ENCODE assay signal across 15 cellular contexts in the genomic region with DNA sequence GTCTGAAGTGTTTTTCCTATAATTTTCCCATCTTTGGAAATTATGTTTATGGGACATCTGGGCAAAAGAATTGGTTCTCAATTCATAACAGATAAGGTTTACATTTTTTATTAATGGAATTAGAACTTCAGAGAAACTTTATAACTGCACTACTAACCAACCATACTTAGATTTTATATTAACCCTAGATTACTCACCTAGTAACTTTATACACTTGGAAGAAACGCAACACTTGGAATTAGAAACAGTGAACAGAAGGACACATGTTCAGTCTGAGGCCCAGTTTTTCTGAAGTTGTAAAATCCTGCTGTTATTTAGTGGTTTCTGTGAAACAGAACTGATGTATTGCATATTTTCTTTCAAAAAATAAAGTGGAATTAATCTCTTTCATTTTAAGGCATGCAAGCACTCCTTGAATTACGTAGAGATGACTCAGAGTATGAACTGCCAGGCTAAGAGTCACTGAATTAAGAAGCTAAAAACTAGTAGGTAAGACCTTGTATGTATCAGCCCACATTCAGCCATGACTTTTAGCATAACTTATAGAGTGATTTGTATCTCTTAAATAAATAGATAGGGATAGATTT.
DNase-seq lines count a peak whose midpoint lies in the region; ATAC-seq, FAIRE-seq and TF ChIP-seq lines count a peak whose summit lies in the region.
"Had no signal": no experiment of that assay in that cellular context is flagged by ENCODE, and none has a peak within 500 bp of the region (broad histone marks: within the 10 kb centered on the region; RNA-seq: fewer than 3 reads in every experiment).

No MANE protein-coding gene starts in this region.

- H3K27ac ChIP-seq in A549 (no peak overlapping the region), foreskin keratinocyte (no peak overlapping the region), uterus (no peak overlapping the region)
- H3K27ac ChIP-seq: body of pancreas, testis had no signal

- DNase-seq in A549 (ENCODE audit: low read depth in 1 of 2, low spot score in 1 of 2) (peak in 1 of 2 experiments; percentile 17), H54 (ENCODE audit: insufficient read length, low spot score) (peak; percentile 58), amniotic epithelial cell (ENCODE audit: low read depth) (peak; percentile 73), foreskin keratinocyte (peak; percentile 57 to 78), SKM-1 (lab: John Stamatoyannopoulos, UW; ENCODE audit: unreplicated experiment) (no peak), sciatic nerve (ENCODE audit: low spot score) (no peak), uterus (no peak)
- DNase-seq: activated CD4-positive, alpha-beta memory T cell treated with anti-CD3 and anti-CD28 coated beads, Interleukin-2, amount 10 ng/mL, durations not matched to agents 7 days and 5 days; body of pancreas; KG1; NCI-H1436 treated with DMSO at 0.1 percent for 48 hours; NCI-H524 treated with DMSO at 0.1 percent for 48 hours; testis had no signal

- no peak for TF ChIP-seq POLR2A in A549 (IDR thresholded peaks at IDR 0.05; ENCODE audit: low read length)
- TF ChIP-seq POLR2A in H54 (IDR thresholded peaks at IDR 0.05; ENCODE audit: low read depth, low read length), result no peak
- no peak for TF ChIP-seq POLR2A in uterus (IDR thresholded peaks at IDR 0.05)

- FAIRE-seq in A549 (lab: Jason Lieb, UNC), result peak; percentile 79
- peak; percentile 70 for FAIRE-seq in H54 (lab: Jason Lieb, UNC)
- FAIRE-seq: GM12878 had no signal

- peak overlapping the region; percentile 41 for H3K4me2 ChIP-seq in A549

- POLR2A ChIA-PET in A549 (lab: Yijun Ruan, JAX), result no interaction called here

- intact Hi-C loops in sciatic nerve (cut with DNase I), result no loop called here
- intact Hi-C loops in uterus (cut with DNase I; ENCODE audit: low total_unique reads), result no loop called here

- no peak for TF ChIP-seq EP300 in A549 (IDR thresholded peaks at IDR 0.05)

- H3K4me1 ChIP-seq in A549 (peaks cover 13% of the 10 kb centered on the region; the same call in 2 of the 3 replicates), foreskin keratinocyte (peaks cover 8% of the 10 kb centered on the region), uterus (no peaks in the 10 kb centered on the region)
- H3K4me1 ChIP-seq: body of pancreas, testis had no signal

- H3K27me3 ChIP-seq in foreskin keratinocyte (no peaks in the 10 kb centered on the region), uterus (no peaks in the 10 kb centered on the region)
- H3K27me3 ChIP-seq: body of pancreas, testis had no signal

- TF ChIP-seq CTCF in A549 (IDR thresholded peaks at IDR 0.05), result no peak
- no peak for TF ChIP-seq CTCF in foreskin keratinocyte (conservative IDR thresholded peaks at IDR 0.05)
- no peak for TF ChIP-seq CTCF in uterus (IDR thresholded peaks at IDR 0.05)

- no peaks in the 10 kb centered on the region for H3K36me3 ChIP-seq in uterus

- WGBS in A549 (ENCODE audit: missing lambda C conversion rate), result 31% methylated on average over 2 of the region's 2 CpGs

- H3K9me3 ChIP-seq in A549 (no peaks in the 10 kb centered on the region), uterus (no peaks in the 10 kb centered on the region)
- H3K9me3 ChIP-seq: body of pancreas, testis had no signal

- ATAC-seq in A549 (peak; percentile 56 to 64; a peak in 3 of 6 replicates), foreskin keratinocyte (peak; percentile 97), sciatic nerve (no peak)
- ATAC-seq in activated CD4-positive, CD25-positive, alpha-beta regulatory T cell treated with anti-CD3 and anti-CD28 coated beads, Interleukin-2, amount 50 U/mL, for 24 hours, result no peak
- ATAC-seq: body of pancreas, GM12878 had no signal

- H3K4me3 ChIP-seq in A549 (no peak overlapping the region), uterus (no peak overlapping the region)
- H3K4me3 ChIP-seq: body of pancreas, GM12878, testis had no signal

- TF ChIP-seq RAD21 in A549 (conservative IDR thresholded peaks at IDR 0.05 in 1 of 2, IDR thresholded peaks at IDR 0.05 in 1 of 2), result no peak

- CTCF ChIA-PET in A549 (lab: Yijun Ruan, JAX), result no interaction called here

TF ChIP-seq in A549, 52 proteins besides CTCF, POLR2A, EP300 and RAD21:
- TF ChIP-seq NFE2L2 (conservative IDR thresholded peaks at IDR 0.05; ENCODE audit: low read length) (no peak), HOXB13 (CRISPR knock-in tag; IDR thresholded peaks at IDR 0.05; ENCODE audit: low read depth) (no peak), BHLHE40 (IDR thresholded peaks at IDR 0.05; ENCODE audit: low read depth, low read length) (no peak), HDAC2 (IDR thresholded peaks at IDR 0.05) (no peak), CHD4 (IDR thresholded peaks at IDR 0.05; ENCODE audit: borderline replicate concordance) (no peak), SREBF2 (IDR thresholded peaks at IDR 0.05) (no peak), NPAS2 (CRISPR knock-in tag; IDR thresholded peaks at IDR 0.05; ENCODE audit: borderline replicate concordance) (no peak), EHF (CRISPR knock-in tag; IDR thresholded peaks at IDR 0.05) (no peak), GATA3 (IDR thresholded peaks at IDR 0.05; ENCODE audit: borderline replicate concordance) (no peak), RCOR1 (IDR thresholded peaks at IDR 0.05; ENCODE audit: low read depth, low read length) (no peak), SMC3 (IDR thresholded peaks at IDR 0.05) (no peak), TP53 (CRISPR knock-in tag; IDR thresholded peaks at IDR 0.05) (no peak), MAFK (IDR thresholded peaks at IDR 0.05; ENCODE audit: partially characterized antibody) (no peak)

Comparison
In these comparisons a context has a peak if more than half of its experiments do, and no peak if none do; other contexts are left out.
1. ATAC-seq: peak in A549 (2 of 2) and foreskin keratinocyte (single experiment); none in activated CD4-positive, CD25-positive, alpha-beta regulatory T cell treated with anti-CD3 and anti-CD28 coated beads, Interleukin-2, amount 50 U/mL, for 24 hours (0 of 2) and sciatic nerve (single experiment).
2. DNase-seq: peak in H54 (single experiment), amniotic epithelial cell (single experiment) and foreskin keratinocyte (2 of 2); none in SKM-1 (single experiment), sciatic nerve (single experiment) and uterus (0 of 2).